17 cellular contexts compared by ENCODE assay signal in the genomic region with DNA sequence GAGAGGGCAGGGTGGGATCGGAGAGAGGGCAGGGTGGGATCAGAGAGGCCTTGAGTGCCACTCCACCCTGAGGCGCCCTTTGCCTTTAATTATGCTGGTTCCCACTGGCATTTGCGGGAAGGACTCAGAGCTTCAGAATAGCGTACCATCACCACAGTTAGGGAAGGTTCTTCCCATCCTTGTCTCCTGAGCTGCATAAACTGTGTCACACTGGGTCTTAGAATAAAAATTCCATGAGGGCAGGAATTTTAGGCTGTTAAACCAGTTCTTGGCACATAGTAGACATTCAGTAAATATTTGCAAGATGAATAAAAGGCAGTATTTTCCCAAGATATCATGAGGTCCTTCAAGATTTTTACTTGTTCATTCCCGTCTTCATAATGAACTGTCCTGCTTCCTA. TPM values are rescaled to one million over a fixed set of nuclear protein-coding genes. Genes with fewer than 3 reads are reported as not detected.
A peak's percentile ranks its signal among the peaks of the same experiment; 100 is the strongest.
DNase-seq lines count a peak whose midpoint lies in the region; ATAC-seq and TF ChIP-seq lines count a peak whose summit lies in the region.
"Had no signal": no experiment of that assay in that cellular context is flagged by ENCODE, and none has a peak within 500 bp of the region (broad histone marks: within the 10 kb centered on the region; RNA-seq: fewer than 3 reads in every experiment).

No MANE protein-coding gene starts in this region.

- H3K4me1 ChIP-seq in Panc1 (ENCODE audit: control insufficient read depth, insufficient read depth, low read length): no peaks in the 10 kb centered on the region

- H3K4me3 ChIP-seq in AG10803 (ENCODE audit: low read length) (no peak overlapping the region), Panc1 (ENCODE audit: low read depth in 2 of 2, low read length in 2 of 2) (no peak overlapping the region)

- no peaks in the 10 kb centered on the region for H3K9me3 ChIP-seq in Panc1 (ENCODE audit: control insufficient read depth, insufficient read depth, low read depth, low read length)

- peaks cover 77% of the 10 kb centered on the region for H3K36me3 Mint-ChIP-seq in nephron progenitor cell (ENCODE audit: low read depth)

- H3K9me3 Mint-ChIP-seq in nephron progenitor cell: no peaks in the 10 kb centered on the region
- H3K9me3 Mint-ChIP-seq: CD4-positive, alpha-beta T cell; H9 had no signal

- intact Hi-C loops in Panc1 (cut with micrococcal nuclease; ENCODE audit: unreplicated experiment): no loop called here

- H3K27ac ChIP-seq in Panc1 (ENCODE audit: low read length): no peak overlapping the region

- POLR2A ChIA-PET in Panc1 (lab: Charles Lee): no interaction called here

- no peaks in the 10 kb centered on the region for H3K27me3 ChIP-seq in Panc1 (ENCODE audit: control insufficient read depth, insufficient read depth, low read length)

- no peak for TF ChIP-seq CTCF in AG10803 (conservative IDR thresholded peaks at IDR 0.05; ENCODE audit: low read length)
- no peak for TF ChIP-seq CTCF in Panc1 (IDR thresholded peaks at IDR 0.05)
- TF ChIP-seq CTCF in nephron progenitor cell (IDR thresholded peaks at IDR 0.05): no peak

- H3K4me3 Mint-ChIP-seq in nephron progenitor cell: no peak overlapping the region
- H3K4me3 Mint-ChIP-seq: B cell; CD4-positive, alpha-beta T cell; H9 had no signal

- BruUV-seq in Panc1 (replicated peaks; lab: Mats Ljungman, UMichigan): TSS peak; percentile 18

- peaks cover 14% of the 10 kb centered on the region for H3K36me3 ChIP-seq in Panc1 (ENCODE audit: control insufficient read depth, insufficient read depth, low read length)

- H3K4me1 Mint-ChIP-seq in nephron progenitor cell: peaks cover 3% of the 10 kb centered on the region
- H3K4me1 Mint-ChIP-seq: B cell, H9 had no signal

- H3K27me3 Mint-ChIP-seq in nephron progenitor cell (ENCODE audit: low read depth, poor library complexity): no peaks in the 10 kb centered on the region
- H3K27me3 Mint-ChIP-seq: B cell; CD4-positive, alpha-beta T cell had no signal

- CTCF ChIA-PET in Panc1 (lab: Charles Lee): no interaction called here

- H3K27ac Mint-ChIP-seq in nephron progenitor cell: peak overlapping the region; percentile 36
- H3K27ac Mint-ChIP-seq: B cell; CD4-positive, alpha-beta T cell had no signal

- no peak for ATAC-seq in Panc1
- ATAC-seq in GM19328 (IDR thresholded peaks at IDR 0.05; ENCODE audit: unreplicated experiment): no peak
- no peak for ATAC-seq in HG03378 (IDR thresholded peaks at IDR 0.05; ENCODE audit: unreplicated experiment)

- DNase-seq in AG10803 (ENCODE audit: low read depth) (peak; percentile 16), EL (peak; percentile 24), Panc1 (ENCODE audit: low read depth, low spot score) (no peak), nephron progenitor cell (no peak), NCI-H524 treated with DMSO at 0.1 percent for 48 hours (lab: John Stamatoyannopoulos, UW) (no peak)
- DNase-seq in stimulated activated CD8-positive, alpha-beta memory T cell treated with anti-CD3 and anti-CD28 coated beads, Interleukin-4, amount 100 ng/mL, for 48 hours: no peak
- DNase-seq: ACHN; C1 segment of cervical spinal cord; CD4-positive, alpha-beta T cell; DMS79; GDM1; GOT3; H9; KBM-7 had no signal

- in situ Hi-C loops in Panc1 (cut with HindIII; ENCODE audit: low pct_unique_long_range_greater_than_20kb, low sequenced_read_pairs): no loop called here

RNA-seq across cellular contexts. Expression of a gene that starts 24.4 kb away (rescaled TPM):
- total RNA-seq in Panc1 (2021; ENCODE audit: unreplicated experiment): 146 TPM
- 347 TPM for polyA plus RNA-seq in Panc1 (2012; ENCODE audit: insufficient read length)

RNA-seq across cellular contexts. Expression of a gene that starts 42.8 kb away (rescaled TPM):
- total RNA-seq in Panc1 (2021; ENCODE audit: unreplicated experiment): 6.3 TPM
- 1.7 TPM for polyA plus RNA-seq in Panc1 (2012; ENCODE audit: insufficient read length)

RNA-seq across cellular contexts. Expression of a gene that starts 55.1 kb away (rescaled TPM):
- 13.9 TPM for total RNA-seq in Panc1 (2021; ENCODE audit: unreplicated experiment)
- 7.0 TPM for polyA plus RNA-seq in Panc1 (2012; ENCODE audit: insufficient read length)

Comparison
In these comparisons a context has a peak if more than half of its experiments do, and no peak if none do; other contexts are left out.
1. DNase-seq: peak in AG10803 (single experiment) and EL (single experiment); none in Panc1 (single experiment), nephron progenitor cell (single experiment), stimulated activated CD8-positive, alpha-beta memory T cell treated with anti-CD3 and anti-CD28 coated beads, Interleukin-4, amount 100 ng/mL, for 48 hours (single experiment) and NCI-H524 treated with DMSO at 0.1 percent for 48 hours (single experiment).